Comparison of ENCODE assay signal across 26 cellular contexts in the genomic region with DNA sequence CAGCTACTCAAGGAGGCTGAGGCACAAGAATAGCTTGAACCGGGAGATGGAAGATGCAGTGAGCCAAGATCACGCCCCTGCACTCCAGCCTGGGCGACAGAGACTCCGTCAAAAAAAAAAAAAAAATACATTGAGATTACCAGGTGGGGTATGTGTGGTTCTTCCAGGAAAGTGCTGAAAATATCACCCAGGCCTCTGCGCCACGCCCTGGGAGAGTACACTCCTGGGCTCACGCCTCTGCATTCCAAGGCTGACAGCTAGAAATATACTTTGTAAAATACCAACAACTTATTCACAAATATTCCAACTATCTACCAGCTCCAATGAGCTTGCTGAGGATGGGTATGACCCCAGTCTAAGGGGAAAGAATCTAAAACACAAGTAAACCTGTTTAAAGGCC. TPM values are rescaled to one million over a fixed set of nuclear protein-coding genes. Genes with fewer than 3 reads are reported as not detected.
A peak's percentile ranks its signal among the peaks of the same experiment; 100 is the strongest.
DNase-seq lines count a peak whose midpoint lies in the region; ATAC-seq, FAIRE-seq and TF ChIP-seq lines count a peak whose summit lies in the region.
"Had no signal": no experiment of that assay in that cellular context is flagged by ENCODE, and none has a peak within 500 bp of the region (broad histone marks: within the 10 kb centered on the region; RNA-seq: fewer than 3 reads in every experiment).

No MANE protein-coding gene starts in this region.

- no peaks in the 10 kb centered on the region for H3K9me3 Mint-ChIP-seq in CD8-positive, alpha-beta memory T cell
- H3K9me3 Mint-ChIP-seq: CD4-positive, alpha-beta T cell; GM23338; IgD-negative memory B cell had no signal

- no peaks in the 10 kb centered on the region for H3K79me2 ChIP-seq in K562 (ENCODE audit: control insufficient read depth, insufficient read depth, low read length)

- BruUV-seq in K562 (replicated peaks; lab: Mats Ljungman, UMichigan): no TSS peak

- H3K4me3 ChIP-seq in K562: no peak overlapping the region
- H3K4me3 ChIP-seq in CD8-positive, alpha-beta memory T cell (ENCODE audit: low read length): no peak overlapping the region
- H3K4me3 ChIP-seq: BLaER1, GM23338, MG63 had no signal

- no peak overlapping the region; the same call in 1 of the 2 replicates for H3K4me2 ChIP-seq in K562 (ENCODE audit: insufficient read depth, low read length)
- H3K4me2 ChIP-seq: BLaER1, GM23338 had no signal

- WGBS in K562 (ENCODE audit: insufficient coverage, low coverage, missing lambda C conversion rate): 2% methylated on average over 7 of the region's 7 CpGs

- H2AFZ ChIP-seq in K562 (ENCODE audit: low read depth, low read length): no peak overlapping the region; the same call in 1 of the 2 replicates
- H2AFZ ChIP-seq: GM23338 had no signal

- no peak for FAIRE-seq in K562 (lab: Jason Lieb, UNC)

- peaks cover 0 to 19% of the 10 kb centered on the region in 2 experiments; a peak in 2 of 5 replicates for H3K27me3 ChIP-seq in K562 (ENCODE audit: control insufficient read depth in 2 of 2, insufficient read depth in 2 of 2, low read length in 2 of 2)
- no peaks in the 10 kb centered on the region for H3K27me3 ChIP-seq in CD8-positive, alpha-beta memory T cell (ENCODE audit: insufficient read depth, low read length, poor library complexity, severe bottlenecking)
- H3K27me3 ChIP-seq: BLaER1, MG63 had no signal

- H3K27me3 Mint-ChIP-seq in CD8-positive, alpha-beta memory T cell: peaks cover 0 to 4% of the 10 kb centered on the region in 2 donors

- H3K4me3 Mint-ChIP-seq in CD8-positive, alpha-beta memory T cell: no peak overlapping the region
- H3K4me3 Mint-ChIP-seq: CD4-positive, alpha-beta T cell; GM23338; IgD-negative memory B cell had no signal

- DNase-seq in K562 (ENCODE audit: extremely low read depth in 1 of 4, low spot score in 3 of 4) (peak in 2 of 4 experiments; percentile 35 to 48), left colon (no peak), omental fat pad (ENCODE audit: low spot score) (no peak), NCI-H69 (lab: John Stamatoyannopoulos, UW) (no peak), HuH-7.5 (ENCODE audit: low spot score) (no peak)
- DNase-seq in CD8-positive, alpha-beta memory T cell: no peak
- DNase-seq: ACHN; Caco-2; CD4-positive, alpha-beta T cell; DMS 273 treated with DMSO at 0.1 percent for 48 hours; DMS79 treated with DMSO at 0.1 percent for 48 hours; HCEC 1CT; Karpas-422; MG63; NCI-H1048; NCI-H1417 treated with DMSO at 0.1 percent for 48 hours; NCI-H187 treated with DMSO at 0.1 percent for 48 hours; NCI-H2227 treated with DMSO at 0.1 percent for 48 hours; NCI-H510A treated with DMSO at 0.1 percent for 48 hours; NCI-H774; NK-92 treated with Interleukin-12 subunit alpha and Interleukin-12 subunit beta, amount 100 ng/mL, for 24 hours had no signal

- CTCF ChIA-PET in K562 (lab: Yijun Ruan, JAX; ENCODE audit: low intra/inter-chr PET ratio): interaction anchor here (0.6 kb wide), 1 partner anchor 659 kb away, joined by 9 read pairs; no protein-coding TSS in a partner anchor
- CTCF ChIA-PET in CD8-positive, alpha-beta memory T cell (lab: Charles Lee): interaction anchor here (0.7 kb wide), 1 partner anchor 146 kb away, joined by 3 read pairs; no protein-coding TSS in a partner anchor

- H3K27ac ChIP-seq in K562 (ENCODE audit: extremely low read depth, low read depth, low read length): no peak overlapping the region
- no peak overlapping the region for H3K27ac ChIP-seq in CD8-positive, alpha-beta memory T cell (ENCODE audit: low read depth, low read length)
- H3K27ac ChIP-seq: BLaER1 had no signal

- H4K20me1 ChIP-seq in K562 (replicated peaks; ENCODE audit: control insufficient read depth, insufficient read depth, low read length): no peaks in the 10 kb centered on the region
- H4K20me1 ChIP-seq: BLaER1 had no signal

- no peak for TF ChIP-seq POLR2A in K562 (conservative IDR thresholded peaks at IDR 0.05)

- TF ChIP-seq CTCF in K562 (IDR thresholded peaks at IDR 0.05 in 2 of 3, conservative IDR thresholded peaks at IDR 0.05 in 1 of 3; ENCODE audit: insufficient read depth in 2 of 3, low read depth in 1 of 3, low read length in 3 of 3) (no peak), omental fat pad (IDR thresholded peaks at IDR 0.05) (no peak)

- peak; percentile 65 for ATAC-seq in K562
- ATAC-seq in left colon: peak; percentile 40
- ATAC-seq in omental fat pad (ENCODE audit: low FRiP score): peak; percentile 54
- ATAC-seq in HG02588 (IDR thresholded peaks at IDR 0.05; ENCODE audit: unreplicated experiment): no peak
- ATAC-seq: GM23338, SK-N-SH treated with all-trans-retinoic acid at 6 μM for 48 hours had no signal

- TF ChIP-seq RAD21 in K562 (CRISPR knock-in tag; conservative IDR thresholded peaks at IDR 0.05 in 1 of 2, IDR thresholded peaks at IDR 0.05 in 1 of 2): no peak

- no peaks in the 10 kb centered on the region for H3K36me3 Mint-ChIP-seq in CD8-positive, alpha-beta memory T cell
- H3K36me3 Mint-ChIP-seq: IgD-negative memory B cell had no signal

- peaks cover 13 to 14% of the 10 kb centered on the region in 2 experiments; a peak in 4 of 5 replicates for H3K4me1 ChIP-seq in K562 (replicated peaks in 1 of 2; ENCODE audit: control insufficient read depth in 2 of 2, insufficient read depth in 2 of 2, low read length in 2 of 2)
- no peaks in the 10 kb centered on the region for H3K4me1 ChIP-seq in CD8-positive, alpha-beta memory T cell (ENCODE audit: insufficient read depth, low read length)

- no peak overlapping the region for H3K9ac ChIP-seq in K562 (ENCODE audit: insufficient read depth in 1 of 2, low read depth in 2 of 2, low read length in 2 of 2)
- H3K9ac ChIP-seq: BLaER1 had no signal

- in situ Hi-C loops in K562 (cut with MboI): no loop called here

- intact Hi-C loops in K562 (cut with micrococcal nuclease): no loop called here
- intact Hi-C loops in left colon (cut with DNase I, micrococcal nuclease): no loop called here

- H3K4me1 Mint-ChIP-seq in CD8-positive, alpha-beta memory T cell: no peaks in the 10 kb centered on the region
- H3K4me1 Mint-ChIP-seq: IgD-negative memory B cell had no signal

- H3K9me1 ChIP-seq in K562 (ENCODE audit: control insufficient read depth, insufficient read depth, low read length): no peaks in the 10 kb centered on the region

- H3K36me3 ChIP-seq in K562 (ENCODE audit: control insufficient read depth, insufficient read depth, low read length): no peaks in the 10 kb centered on the region
- H3K36me3 ChIP-seq in CD8-positive, alpha-beta memory T cell (ENCODE audit: insufficient read depth, low read length): no peaks in the 10 kb centered on the region
- H3K36me3 ChIP-seq: BLaER1, MG63 had no signal

- peak overlapping the region in 2 of 8 donors; percentile 33 to 65 for H3K27ac Mint-ChIP-seq in CD8-positive, alpha-beta memory T cell
- H3K27ac Mint-ChIP-seq: CD4-positive, alpha-beta T cell; GM23338; IgD-negative memory B cell had no signal

- POLR2A ChIA-PET in K562 (lab: Yijun Ruan, JAX): interaction anchor here (0.6 to 1.4 kb wide), 2 partner anchors 91 to 255 kb away, joined by 3 to 4 read pairs; partner anchors contain the start of gene NCL
- POLR2A ChIA-PET in CD8-positive, alpha-beta memory T cell (lab: Charles Lee): no interaction called here

- H3K9me3 ChIP-seq in K562 (replicated peaks; ENCODE audit: control insufficient read depth, insufficient read depth, low read depth, low read length): no peaks in the 10 kb centered on the region
- H3K9me3 ChIP-seq in CD8-positive, alpha-beta memory T cell (ENCODE audit: low read length): no peaks in the 10 kb centered on the region
- H3K9me3 ChIP-seq: BLaER1, Caco-2, MG63 had no signal

- TF ChIP-seq EP300 in K562 (IDR thresholded peaks at IDR 0.05; ENCODE audit: low read length): no peak

TF ChIP-seq in K562, 482 proteins besides CTCF, POLR2A, EP300 and RAD21 (continues in another document):
- TF ChIP-seq SMAD2 (IDR thresholded peaks at IDR 0.05; ENCODE audit: low read depth, low read length) (no peak), NCOA4 (IDR thresholded peaks at IDR 0.05; ENCODE audit: partially characterized antibody) (no peak), MAZ (CRISPR knock-in tag; conservative IDR thresholded peaks at IDR 0.05 in 1 of 2, IDR thresholded peaks at IDR 0.05 in 1 of 2) (no peak)
- TF ChIP-seq, protein P1, sequence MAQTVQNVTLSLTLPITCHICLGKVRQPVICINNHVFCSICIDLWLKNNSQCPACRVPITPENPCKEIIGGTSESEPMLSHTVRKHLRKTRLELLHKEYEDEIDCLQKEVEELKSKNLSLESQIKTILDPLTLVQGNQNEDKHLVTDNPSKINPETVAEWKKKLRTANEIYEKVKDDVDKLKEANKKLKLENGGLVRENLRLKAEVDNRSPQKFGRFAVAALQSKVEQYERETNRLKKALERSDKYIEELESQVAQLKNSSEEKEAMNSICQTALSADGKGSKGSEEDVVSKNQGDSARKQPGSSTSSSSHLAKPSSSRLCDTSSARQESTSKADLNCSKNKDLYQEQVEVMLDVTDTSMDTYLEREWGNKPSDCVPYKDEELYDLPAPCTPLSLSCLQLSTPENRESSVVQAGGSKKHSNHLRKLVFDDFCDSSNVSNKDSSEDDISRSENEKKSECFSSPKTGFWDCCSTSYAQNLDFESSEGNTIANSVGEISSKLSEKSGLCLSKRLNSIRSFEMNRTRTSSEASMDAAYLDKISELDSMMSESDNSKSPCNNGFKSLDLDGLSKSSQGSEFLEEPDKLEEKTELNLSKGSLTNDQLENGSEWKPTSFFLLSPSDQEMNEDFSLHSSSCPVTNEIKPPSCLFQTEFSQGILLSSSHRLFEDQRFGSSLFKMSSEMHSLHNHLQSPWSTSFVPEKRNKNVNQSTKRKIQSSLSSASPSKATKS (CRISPR knock-in tag; IDR thresholded peaks at IDR 0.05): no peak

RNA-seq across cellular contexts. Expression of gene B3GNT7, which starts 21.7 kb away (rescaled TPM):
- total RNA-seq in K562 (2011; cell fraction: chromatin; rRNA removed; ENCODE audit: low replicate concordance): not detected in 2 replicates
- total RNA-seq in K562 (2011; cell fraction: nucleolus; rRNA removed): not detected in 2 replicates
- total RNA-seq in K562 (2011; cell fraction: nucleoplasm; rRNA removed): not detected in 2 replicates
- not detected in 2 replicates for total RNA-seq in K562 (2014; rRNA removed)
- not detected in 2 replicates for total RNA-seq in K562 (2014; rRNA removed; fragmentation: Illumina TruSeq; extraction: Trizol)
- not detected in 2 replicates for total RNA-seq in K562 (2015; rRNA removed; fragmentation: Illumina TruSeq; extraction: Trizol)
- 0.20 and 0.69 TPM in 2 replicates for total RNA-seq in K562 (2021)
- not detected in 2 replicates for polyA plus RNA-seq in K562 (2011; rRNA removed)
- not detected in 2 replicates for polyA plus RNA-seq in K562 (2011; cell fraction: cytosol; rRNA removed)
- 0.09 TPM in 1 of 2 replicates, not detected in the other for polyA plus RNA-seq in K562 (2011; cell fraction: nucleus; rRNA removed)
- not detected in 2 replicates for polyA plus RNA-seq in K562 (2012)
- polyA plus RNA-seq in K562 (2014; fragmentation: Illumina TruSeq; extraction: Trizol): not detected in 2 replicates
- not detected for polyA plus RNA-seq in K562 (2014; fragmentation: Nextera tagmentation; extraction: Ambion mirVana)
- not detected in 2 replicates for polyA plus RNA-seq in K562 (2014; rRNA removed)
- not detected in 2 replicates for polyA minus RNA-seq in K562 (2011; rRNA and poly(A)+ RNA removed)
- polyA minus RNA-seq in K562 (2011; cell fraction: cytosol; rRNA and poly(A)+ RNA removed): not detected in 2 replicates
- not detected in 2 replicates for polyA minus RNA-seq in K562 (2011; cell fraction: nucleus; rRNA and poly(A)+ RNA removed)
- total RNA-seq in left colon: 100 to 1,000 TPM; 110 to 461 TPM
- total RNA-seq in omental fat pad: 10 to 100 TPM in 1 of 4 donors, 1 to 10 TPM in 3; 2.8 to 12.6 (median 6.1) TPM
- under 1 TPM; 0.13 to 0.16 TPM for total RNA-seq in CD8-positive, alpha-beta memory T cell
- polyA plus RNA-seq in CD8-positive, alpha-beta memory T cell: 0.14 TPM

Comparison
In these comparisons a context has a peak if more than half of its experiments do, and no peak if none do; other contexts are left out.
1. RNA of gene B3GNT7, which starts 21.7 kb away (total RNA-seq): 110 to 461 TPM in left colon; 2.8 to 12.6 TPM in omental fat pad, 0.13 to 0.16 TPM in CD8-positive, alpha-beta memory T cell and 0.20 to 0.69 TPM in K562; every median in the first group is over 4 times any median in the second.